In the genomic region with DNA sequence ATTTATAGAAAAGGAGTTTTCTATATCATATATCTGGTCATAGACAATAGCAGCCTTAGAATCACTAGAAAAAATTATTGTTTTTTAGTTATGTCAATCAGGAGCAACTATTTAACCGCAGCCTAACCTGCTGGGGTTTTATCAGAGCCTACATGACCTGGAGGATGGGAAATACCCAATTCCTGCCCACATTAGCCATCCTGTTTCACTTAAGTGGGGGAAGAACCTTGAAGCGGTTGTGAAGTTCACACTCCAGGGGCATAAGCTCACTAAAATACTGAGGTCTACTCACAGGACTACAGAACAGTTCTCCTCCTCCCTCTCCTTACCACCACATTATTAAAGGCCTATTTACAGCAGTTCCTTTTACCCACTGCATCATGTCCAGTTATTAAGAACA, we compare ENCODE assay signal across 12 cellular contexts. TPM values are rescaled to one million over a fixed set of nuclear protein-coding genes. Genes with fewer than 3 reads are reported as not detected.
DNase-seq lines count a peak whose midpoint lies in the region; ATAC-seq and TF ChIP-seq lines count a peak whose summit lies in the region.
"Had no signal": no experiment of that assay in that cellular context is flagged by ENCODE, and none has a peak within 500 bp of the region (broad histone marks: within the 10 kb centered on the region; RNA-seq: fewer than 3 reads in every experiment).

No MANE protein-coding gene starts in this region.

- no peak overlapping the region for H3K27ac Mint-ChIP-seq in activated naive CD4-positive, alpha-beta T cell treated with anti-CD3 and anti-CD28 coated beads for 36 hours
- no peak overlapping the region for H3K27ac Mint-ChIP-seq in activated naive CD4-positive, alpha-beta T cell treated with anti-CD3 and anti-CD28 coated beads, Interleukin-2, amount 10 ng/mL, durations not matched to agents 7 days and 5 days
- H3K27ac Mint-ChIP-seq in stimulated activated memory B cell treated with anti-CD40 and anti-IgM and Interleukin-4, amounts not matched to agents 10 μg/mL and 1 μg/mL and 100 μg/mL, for 72 hours = no peak overlapping the region
- H3K27ac Mint-ChIP-seq in MCF 10A (ENCODE audit: low read depth, unreplicated experiment) = no peak overlapping the region
- H3K27ac Mint-ChIP-seq: H9 had no signal

- intact Hi-C loops in activated naive CD4-positive, alpha-beta T cell treated with anti-CD3 and anti-CD28 coated beads for 36 hours (cut with micrococcal nuclease) = loop anchor here (2.0 kb wide), 1 partner anchor 35 kb away; no protein-coding TSS in a partner anchor
- intact Hi-C loops in MCF 10A (cut with micrococcal nuclease) = no loop called here

- H3K4me1 Mint-ChIP-seq in activated naive CD4-positive, alpha-beta T cell treated with anti-CD3 and anti-CD28 coated beads for 36 hours (ENCODE audit: low read depth) = peaks cover 15% of the 10 kb centered on the region
- peaks cover 10% of the 10 kb centered on the region for H3K4me1 Mint-ChIP-seq in activated naive CD4-positive, alpha-beta T cell treated with anti-CD3 and anti-CD28 coated beads, Interleukin-2, amount 10 ng/mL, durations not matched to agents 7 days and 5 days
- peaks cover 16% of the 10 kb centered on the region for H3K4me1 Mint-ChIP-seq in stimulated activated memory B cell treated with anti-CD40 and anti-IgM and Interleukin-4, amounts not matched to agents 10 μg/mL and 1 μg/mL and 100 μg/mL, for 72 hours
- H3K4me1 Mint-ChIP-seq in MCF 10A (ENCODE audit: insufficient read depth, unreplicated experiment) = peaks cover 4% of the 10 kb centered on the region

- peaks cover 2% of the 10 kb centered on the region for H3K27me3 Mint-ChIP-seq in activated naive CD4-positive, alpha-beta T cell treated with anti-CD3 and anti-CD28 coated beads for 36 hours (ENCODE audit: low read depth)
- H3K27me3 Mint-ChIP-seq in activated naive CD4-positive, alpha-beta T cell treated with anti-CD3 and anti-CD28 coated beads, Interleukin-2, amount 10 ng/mL, durations not matched to agents 7 days and 5 days = no peaks in the 10 kb centered on the region
- no peaks in the 10 kb centered on the region for H3K27me3 Mint-ChIP-seq in stimulated activated memory B cell treated with anti-CD40 and anti-IgM and Interleukin-4, amounts not matched to agents 10 μg/mL and 1 μg/mL and 100 μg/mL, for 72 hours
- H3K27me3 Mint-ChIP-seq in MCF 10A (ENCODE audit: insufficient read depth, unreplicated experiment) = no peaks in the 10 kb centered on the region

- no peak for TF ChIP-seq CTCF in MCF 10A (IDR thresholded peaks at IDR 0.05; ENCODE audit: unreplicated experiment)

- H3K9me3 Mint-ChIP-seq in activated naive CD4-positive, alpha-beta T cell treated with anti-CD3 and anti-CD28 coated beads for 36 hours = no peaks in the 10 kb centered on the region
- H3K9me3 Mint-ChIP-seq in activated naive CD4-positive, alpha-beta T cell treated with anti-CD3 and anti-CD28 coated beads, Interleukin-2, amount 10 ng/mL, durations not matched to agents 7 days and 5 days = no peaks in the 10 kb centered on the region
- H3K9me3 Mint-ChIP-seq in stimulated activated memory B cell treated with anti-CD40 and anti-IgM and Interleukin-4, amounts not matched to agents 10 μg/mL and 1 μg/mL and 100 μg/mL, for 72 hours = no peaks in the 10 kb centered on the region
- peaks cover 7% of the 10 kb centered on the region for H3K9me3 Mint-ChIP-seq in MCF 10A (ENCODE audit: unreplicated experiment)
- H3K9me3 Mint-ChIP-seq: H9 had no signal

- POLR2A ChIA-PET in MCF 10A (lab: Yijun Ruan, JAX) = interaction anchor here (1.4 kb wide), 1 partner anchor 17 kb away, joined by 3 read pairs; a partner anchor contains a TSS

- peak; percentile 38 for DNase-seq in activated naive CD4-positive, alpha-beta T cell treated with anti-CD3 and anti-CD28 coated beads for 36 hours
- no peak for DNase-seq in activated naive CD4-positive, alpha-beta T cell treated with anti-CD3 and anti-CD28 coated beads, Interleukin-2, amount 10 ng/mL, durations not matched to agents 7 days and 5 days
- no peak for DNase-seq in MCF 10A (ENCODE audit: unreplicated experiment)
- no peak for DNase-seq in activated effector memory CD4-positive, alpha-beta T cell treated with anti-CD3 and anti-CD28 coated beads, Interleukin-2, amount 50 U/mL, for 16 hours
- DNase-seq in MV-4-11 (lab: John Stamatoyannopoulos, UW) = no peak
- DNase-seq: activated gamma-delta T cell treated with Interleukin-2 at 50 U/mL for 16 hours, DMS79 treated with DMSO at 0.1 percent for 48 hours, H9, small intestine had no signal

- CTCF ChIA-PET in activated naive CD4-positive, alpha-beta T cell treated with anti-CD3 and anti-CD28 coated beads for 36 hours (lab: Charles Lee) = interaction anchor here (1.2 kb wide), 1 partner anchor 16 kb away, joined by 4 read pairs; a partner anchor contains a TSS
- CTCF ChIA-PET in activated naive CD4-positive, alpha-beta T cell treated with anti-CD3 and anti-CD28 coated beads, Interleukin-2, amount 10 ng/mL, durations not matched to agents 7 days and 5 days (lab: Charles Lee) = no interaction called here
- CTCF ChIA-PET in MCF 10A (lab: Yijun Ruan, JAX) = interaction anchor here (0.7 kb wide), 1 partner anchor 1012 kb away, joined by 3 read pairs; no protein-coding TSS in a partner anchor

- no peaks in the 10 kb centered on the region for H3K36me3 Mint-ChIP-seq in activated naive CD4-positive, alpha-beta T cell treated with anti-CD3 and anti-CD28 coated beads for 36 hours (ENCODE audit: low read depth)
- no peaks in the 10 kb centered on the region for H3K36me3 Mint-ChIP-seq in activated naive CD4-positive, alpha-beta T cell treated with anti-CD3 and anti-CD28 coated beads, Interleukin-2, amount 10 ng/mL, durations not matched to agents 7 days and 5 days
- H3K36me3 Mint-ChIP-seq in stimulated activated memory B cell treated with anti-CD40 and anti-IgM and Interleukin-4, amounts not matched to agents 10 μg/mL and 1 μg/mL and 100 μg/mL, for 72 hours = peaks cover 17% of the 10 kb centered on the region
- peaks cover 8% of the 10 kb centered on the region for H3K36me3 Mint-ChIP-seq in MCF 10A (ENCODE audit: insufficient read depth, unreplicated experiment)

- peak; percentile 94 for ATAC-seq in GM21786 (IDR thresholded peaks at IDR 0.05; ENCODE audit: unreplicated experiment)
- ATAC-seq in HG03342 (IDR thresholded peaks at IDR 0.05; ENCODE audit: unreplicated experiment) = peak; percentile 77
- peak; percentile 76 for ATAC-seq in stimulated activated memory B cell treated with anti-CD40 and anti-IgM and Interleukin-4, amounts not matched to agents 10 μg/mL and 1 μg/mL and 100 μg/mL, for 72 hours

- no peak overlapping the region for H3K4me3 Mint-ChIP-seq in activated naive CD4-positive, alpha-beta T cell treated with anti-CD3 and anti-CD28 coated beads for 36 hours
- H3K4me3 Mint-ChIP-seq in activated naive CD4-positive, alpha-beta T cell treated with anti-CD3 and anti-CD28 coated beads, Interleukin-2, amount 10 ng/mL, durations not matched to agents 7 days and 5 days = no peak overlapping the region
- no peak overlapping the region for H3K4me3 Mint-ChIP-seq in stimulated activated memory B cell treated with anti-CD40 and anti-IgM and Interleukin-4, amounts not matched to agents 10 μg/mL and 1 μg/mL and 100 μg/mL, for 72 hours
- no peak overlapping the region for H3K4me3 Mint-ChIP-seq in MCF 10A (ENCODE audit: unreplicated experiment)
- H3K4me3 Mint-ChIP-seq: H9 had no signal

- no TSS peak for BruUV-seq in MCF 10A (replicated peaks; lab: Mats Ljungman, UMichigan)

RNA-seq across cellular contexts. Expression of a gene that starts 16.5 kb away (rescaled TPM):
- total RNA-seq in activated naive CD4-positive, alpha-beta T cell treated with anti-CD3 and anti-CD28 coated beads for 36 hours = under 1 TPM; 0.32 to 0.52 TPM
- 7.2 and 7.4 TPM in 2 replicates for total RNA-seq in MCF 10A (2022)
